11 cellular contexts compared by ENCODE assay signal in genomic region chr22:27628891-27629631, GRCh38.
"Had no signal": no experiment of that assay in that cellular context is flagged by ENCODE, and none has a peak within 500 bp of the region (broad histone marks: within the 10 kb centered on the region; RNA-seq: fewer than 3 reads in every experiment).

No MANE protein-coding gene starts in this region.

- ATAC-seq: left lobe of liver; stimulated activated naive CD8-positive, alpha-beta T cell treated with anti-CD3 and anti-CD28 coated beads, Interleukin-15, Interleukin-2, amounts not matched to agents 100 U/mL and 50 U/mL, for 24 hours had no signal

- H3K27me3 ChIP-seq: adrenal gland, suprapubic skin had no signal

- H3K9me3 ChIP-seq: adrenal gland, suprapubic skin had no signal

- H3K27ac ChIP-seq: adrenal gland, coronary artery, suprapubic skin had no signal

- H3K36me3 ChIP-seq: adrenal gland, suprapubic skin had no signal

- H3K4me3 ChIP-seq: adrenal gland, coronary artery, suprapubic skin had no signal

- DNase-seq: activated naive CD4-positive, alpha-beta T cell treated with anti-CD3 and anti-CD28 coated beads, Interleukin-2, amount 50 U/mL, for 16 hours; adrenal gland; central memory CD4-positive, alpha-beta T cell; effector CD8-positive, alpha-beta T cell; nephron progenitor cell; stimulated activated CD4-positive, alpha-beta T cell treated with anti-CD3 and anti-CD28 coated beads, Interleukin-4, amount 100 ng/mL, for 1 hour; stimulated activated CD8-positive, alpha-beta memory T cell treated with anti-CD3 and anti-CD28 coated beads, Interleukin-4, amount 100 ng/mL, for 48 hours; stimulated activated naive CD8-positive, alpha-beta T cell treated with anti-CD3 and anti-CD28 coated beads, Interleukin-15, Interleukin-2, amounts not matched to agents 100 U/mL and 50 U/mL, for 24 hours had no signal

- H3K4me1 ChIP-seq: adrenal gland, suprapubic skin had no signal
